30 cellular contexts compared by ENCODE assay signal in the genomic region with DNA sequence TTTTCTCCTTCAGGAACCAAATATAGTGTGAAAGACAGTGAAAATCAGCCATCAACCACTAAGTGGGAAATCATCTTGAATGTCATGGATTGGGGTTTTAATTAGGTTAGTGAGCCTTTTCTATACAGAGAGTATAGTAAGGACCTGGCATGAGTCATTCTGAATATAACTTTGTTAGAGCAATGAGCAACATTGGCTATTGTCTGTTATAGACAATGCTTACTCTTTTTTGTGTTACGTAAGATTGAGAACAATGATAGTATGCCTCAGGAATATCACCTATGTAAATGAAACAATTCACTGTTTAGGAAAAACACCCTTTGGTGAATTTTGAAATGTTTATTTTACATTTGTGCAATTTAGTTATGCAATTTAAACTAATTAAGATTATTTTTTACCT.
"Had no signal": no experiment of that assay in that cellular context is flagged by ENCODE, and none has a peak within 500 bp of the region (broad histone marks: within the 10 kb centered on the region; RNA-seq: fewer than 3 reads in every experiment).

No MANE protein-coding gene starts in this region.

- DNase-seq: activated CD4-positive, alpha-beta T cell treated with anti-CD3 and anti-CD28 coated beads for 36 hours; activated CD4-positive, alpha-beta T cell treated with anti-CD3 and anti-CD28 coated beads, Interleukin-2, amount 10 ng/mL, durations not matched to agents 7 days and 5 days; activated CD4-positive, alpha-beta T cell treated with anti-CD3 and anti-CD28 coated beads, Interleukin-2, amount 50 U/mL, for 48 hours; activated CD8-positive, alpha-beta memory T cell treated with anti-CD3 and anti-CD28 coated beads, Interleukin-2, amount 50 U/mL, for 4 hours; activated gamma-delta T cell treated with Interleukin-2 at 50 U/mL for 16 hours; activated naive CD4-positive, alpha-beta T cell treated with anti-CD3 and anti-CD28 coated beads for 36 hours; activated T-cell treated with anti-CD3 and anti-CD28 coated beads for 4 hours; activated T-cell treated with anti-CD3 and anti-CD28 coated beads, Interleukin-2, amount 50 U/mL, for 4 hours; anterior cingulate cortex; Karpas-422; KBM-7; MG63; MV-4-11; NCI-H1092; NCI-H1436 treated with DMSO at 0.1 percent for 48 hours; NCI-H1694 treated with DMSO at 0.1 percent for 48 hours; NCI-H2029; NCI-H510A; NCI-H526; NCI-H748 treated with DMSO at 0.1 percent for 48 hours; NK-92 treated with Interleukin-12 subunit alpha and Interleukin-12 subunit beta, amount 100 ng/mL, for 24 hours; PC-3; Peyer's patch; RPMI8226; SIG-M5; T1000 had no signal

- H3K36me3 ChIP-seq: cardiac muscle cell, MG63, Peyer's patch had no signal

- H3K27me3 ChIP-seq: cardiac muscle cell, MG63, Peyer's patch had no signal

- H3K4me3 ChIP-seq: cardiac muscle cell, MG63, Peyer's patch had no signal

- ATAC-seq: activated CD4-positive, alpha-beta T cell treated with anti-CD3 and anti-CD28 coated beads for 36 hours; activated CD4-positive, CD25-positive, alpha-beta regulatory T cell treated with anti-CD3 and anti-CD28 coated beads, Interleukin-2, amount 50 U/mL, for 24 hours; activated naive CD4-positive, alpha-beta T cell treated with anti-CD3 and anti-CD28 coated beads, Interleukin-2, amount 50 U/mL, for 72 hours; activated T-cell treated with anti-CD3 and anti-CD28 coated beads, Interleukin-2, amount 50 U/mL, for 4 hours; PC-3; Right ventricle myocardium inferior had no signal

- H3K4me1 ChIP-seq: Peyer's patch had no signal

- H3K27ac ChIP-seq: cardiac muscle cell, Peyer's patch had no signal

- H3K9me3 ChIP-seq: MG63, Peyer's patch had no signal
